ENCODE assay signal across 1 cellular context in genomic region chr15:75646112-75646943, GRCh38.
TF ChIP-seq lines count a peak whose summit lies in the region.

No MANE protein-coding gene starts in this region.

TF ChIP-seq in H1, 55 proteins besides CTCF, POLR2A, EP300 and RAD21:
- TF ChIP-seq JUN (IDR thresholded peaks at IDR 0.05; ENCODE audit: low read depth, low read length) = no peak
